In genomic region chr15:100696452-100696851, GRCh38 we compare ENCODE assay signal across 19 cellular contexts.
"Had no signal": no experiment of that assay in that cellular context is flagged by ENCODE, and none has a peak within 500 bp of the region (broad histone marks: within the 10 kb centered on the region; RNA-seq: fewer than 3 reads in every experiment).

No MANE protein-coding gene starts in this region.

- H3K9me3 ChIP-seq: gastrocnemius medialis, sigmoid colon, thyroid gland had no signal

- H3K4me1 ChIP-seq: gastrocnemius medialis, thyroid gland had no signal

- H3K4me3 ChIP-seq: gastrocnemius medialis, sigmoid colon, thyroid gland had no signal

- H3K36me3 ChIP-seq: gastrocnemius medialis, sigmoid colon, thyroid gland had no signal

- H3K27ac ChIP-seq: epithelial cell of prostate, gastrocnemius medialis, thyroid gland had no signal

- H3K27me3 ChIP-seq: gastrocnemius medialis, sigmoid colon, thyroid gland had no signal

- DNase-seq: activated CD4-positive, alpha-beta memory T cell treated with anti-CD3 and anti-CD28 coated beads, Interleukin-2, amount 10 ng/mL, durations not matched to agents 7 days and 5 days; activated CD4-positive, alpha-beta T cell treated with anti-CD3 and anti-CD28 coated beads for 48 hours; activated CD4-positive, CD25-positive, alpha-beta regulatory T cell; activated CD8-positive, alpha-beta memory T cell treated with anti-CD3 and anti-CD28 coated beads, Interleukin-2, amount 10 ng/mL, durations not matched to agents 7 days and 5 days; activated naive CD4-positive, alpha-beta T cell treated with Interleukin-2 at 50 U/mL for 16 hours; aorta; endodermal cell; gastrocnemius medialis; head of caudate nucleus; mammary epithelial cell; nephron progenitor cell; nucleus accumbens; posterior cingulate gyrus; sigmoid colon; stimulated activated naive CD4-positive, alpha-beta T cell; T-helper 1 cell; T-helper 9 cell; thyroid gland had no signal
